Comparison of ENCODE assay signal across 27 cellular contexts in genomic region chr11:102251423-102251822, GRCh38.
"Had no signal": no experiment of that assay in that cellular context is flagged by ENCODE, and none has a peak within 500 bp of the region (broad histone marks: within the 10 kb centered on the region; RNA-seq: fewer than 3 reads in every experiment).

No MANE protein-coding gene starts in this region.

- H3K4me3 Mint-ChIP-seq: activated CD4-positive, alpha-beta memory T cell treated with anti-CD3 and anti-CD28 coated beads, Interleukin-2, amount 10 ng/mL, durations not matched to agents 7 days and 5 days; activated CD4-positive, alpha-beta T cell treated with anti-CD3 and anti-CD28 coated beads, Interleukin-2, amount 10 ng/mL, durations not matched to agents 7 days and 5 days; activated T-cell treated with anti-CD3 and anti-CD28 coated beads, Interleukin-2, amount 50 U/mL, for 24 hours; effector memory CD8-positive, alpha-beta T cell; mesothelial cell of epicardium; naive thymus-derived CD4-positive, alpha-beta T cell; neural crest cell; stimulated activated naive B cell treated with anti-CD40 and anti-IgM and Interleukin-4, amounts not matched to agents 10 μg/mL and 1 μg/mL and 100 μg/mL, for 72 hours; WTC11 had no signal

- H3K9me3 ChIP-seq: right atrium auricular region, suprapubic skin, tibial artery had no signal

- DNase-seq: activated CD4-positive, alpha-beta memory T cell treated with anti-CD3 and anti-CD28 coated beads, Interleukin-2, amount 10 ng/mL, durations not matched to agents 7 days and 5 days; activated CD4-positive, alpha-beta T cell treated with anti-CD3 and anti-CD28 coated beads for 1 hour; activated CD4-positive, alpha-beta T cell treated with anti-CD3 and anti-CD28 coated beads, Interleukin-2, amount 10 ng/mL, durations not matched to agents 7 days and 5 days; activated CD8-positive, alpha-beta memory T cell treated with anti-CD3 and anti-CD28 coated beads, Interleukin-2, amount 50 U/mL, for 48 hours; activated gamma-delta T cell treated with Interleukin-2 at 50 U/mL for 16 hours; activated naive CD4-positive, alpha-beta T cell treated with anti-CD3 and anti-CD28 coated beads, Interleukin-2, amount 50 U/mL, for 16 hours; activated T-cell treated with anti-CD3 and anti-CD28 coated beads, Interleukin-2, amount 50 U/mL, for 24 hours; amniotic stem cell; brain microvascular endothelial cell; dorsolateral prefrontal cortex; effector memory CD8-positive, alpha-beta T cell; foreskin fibroblast; hippocampal formation; left cardiac atrium; left ventricle myocardium superior; naive thymus-derived CD4-positive, alpha-beta T cell; stimulated activated CD4-positive, alpha-beta T cell treated with anti-CD3 and anti-CD28 coated beads, Interleukin-15, amount 100 ng/mL, for 24 hours; stimulated activated CD4-positive, alpha-beta T cell treated with anti-CD3 and anti-CD28 coated beads, Interleukin-2, amount 100 ng/mL, for 24 hours; stimulated activated naive B cell treated with anti-CD40 and anti-IgM and Interleukin-4, amounts not matched to agents 10 μg/mL and 1 μg/mL and 100 μg/mL, for 72 hours; T-helper 2 cell; tibial artery had no signal

- H3K36me3 Mint-ChIP-seq: mesothelial cell of epicardium; naive thymus-derived CD4-positive, alpha-beta T cell; stimulated activated naive B cell treated with anti-CD40 and anti-IgM and Interleukin-4, amounts not matched to agents 10 μg/mL and 1 μg/mL and 100 μg/mL, for 72 hours; WTC11 had no signal

- H3K9me3 Mint-ChIP-seq: activated CD4-positive, alpha-beta memory T cell treated with anti-CD3 and anti-CD28 coated beads, Interleukin-2, amount 10 ng/mL, durations not matched to agents 7 days and 5 days; activated CD4-positive, alpha-beta T cell treated with anti-CD3 and anti-CD28 coated beads, Interleukin-2, amount 10 ng/mL, durations not matched to agents 7 days and 5 days; activated T-cell treated with anti-CD3 and anti-CD28 coated beads, Interleukin-2, amount 50 U/mL, for 24 hours; effector memory CD8-positive, alpha-beta T cell; neural crest cell; stimulated activated naive B cell treated with anti-CD40 and anti-IgM and Interleukin-4, amounts not matched to agents 10 μg/mL and 1 μg/mL and 100 μg/mL, for 72 hours; WTC11 had no signal

- H3K27me3 ChIP-seq: brain microvascular endothelial cell, dorsolateral prefrontal cortex, right atrium auricular region, suprapubic skin, tibial artery had no signal

- H3K4me3 ChIP-seq: coronary artery, dorsolateral prefrontal cortex, right atrium auricular region, suprapubic skin, tibial artery had no signal

- H3K27me3 Mint-ChIP-seq: activated CD4-positive, alpha-beta memory T cell treated with anti-CD3 and anti-CD28 coated beads, Interleukin-2, amount 10 ng/mL, durations not matched to agents 7 days and 5 days; activated CD4-positive, alpha-beta T cell treated with anti-CD3 and anti-CD28 coated beads, Interleukin-2, amount 10 ng/mL, durations not matched to agents 7 days and 5 days; activated T-cell treated with anti-CD3 and anti-CD28 coated beads, Interleukin-2, amount 50 U/mL, for 24 hours; effector memory CD8-positive, alpha-beta T cell; stimulated activated naive B cell treated with anti-CD40 and anti-IgM and Interleukin-4, amounts not matched to agents 10 μg/mL and 1 μg/mL and 100 μg/mL, for 72 hours had no signal

- H3K27ac Mint-ChIP-seq: activated CD4-positive, alpha-beta memory T cell treated with anti-CD3 and anti-CD28 coated beads, Interleukin-2, amount 10 ng/mL, durations not matched to agents 7 days and 5 days; activated CD4-positive, alpha-beta T cell treated with anti-CD3 and anti-CD28 coated beads, Interleukin-2, amount 10 ng/mL, durations not matched to agents 7 days and 5 days; activated T-cell treated with anti-CD3 and anti-CD28 coated beads, Interleukin-2, amount 50 U/mL, for 24 hours; effector memory CD8-positive, alpha-beta T cell; mesothelial cell of epicardium; stimulated activated naive B cell treated with anti-CD40 and anti-IgM and Interleukin-4, amounts not matched to agents 10 μg/mL and 1 μg/mL and 100 μg/mL, for 72 hours; WTC11 had no signal

- H3K27ac ChIP-seq: brain microvascular endothelial cell, coronary artery, dorsolateral prefrontal cortex, right atrium auricular region, suprapubic skin, tibial artery had no signal

- ATAC-seq: effector memory CD8-positive, alpha-beta T cell; left cardiac atrium; left ventricle myocardium superior; naive thymus-derived CD4-positive, alpha-beta T cell; stimulated activated naive B cell treated with anti-CD40 and anti-IgM and Interleukin-4, amounts not matched to agents 10 μg/mL and 1 μg/mL and 100 μg/mL, for 72 hours; WTC11 had no signal

- H3K4me1 ChIP-seq: right atrium auricular region, tibial artery had no signal

- H3K4me1 Mint-ChIP-seq: activated CD4-positive, alpha-beta memory T cell treated with anti-CD3 and anti-CD28 coated beads, Interleukin-2, amount 10 ng/mL, durations not matched to agents 7 days and 5 days; activated CD4-positive, alpha-beta T cell treated with anti-CD3 and anti-CD28 coated beads, Interleukin-2, amount 10 ng/mL, durations not matched to agents 7 days and 5 days; naive thymus-derived CD4-positive, alpha-beta T cell; stimulated activated naive B cell treated with anti-CD40 and anti-IgM and Interleukin-4, amounts not matched to agents 10 μg/mL and 1 μg/mL and 100 μg/mL, for 72 hours had no signal

- H3K36me3 ChIP-seq: brain microvascular endothelial cell, right atrium auricular region, suprapubic skin, tibial artery had no signal
